ENCODE assay signal across 20 cellular contexts in genomic region chr16:73279451-73279850, GRCh38.
"Had no signal": no experiment of that assay in that cellular context is flagged by ENCODE, and none has a peak within 500 bp of the region (broad histone marks: within the 10 kb centered on the region; RNA-seq: fewer than 3 reads in every experiment).

No MANE protein-coding gene starts in this region.

- H3K27ac ChIP-seq: RWPE1 had no signal

- DNase-seq: KBM-7, MV-4-11, NCI-H1048, NCI-H1105, NCI-H1417, NCI-H1436 treated with DMSO at 0.1 percent for 48 hours, NCI-H1694, NCI-H187 treated with DMSO at 0.1 percent for 48 hours, NCI-H2081, NCI-H2107, NCI-H2227 treated with DMSO at 0.1 percent for 48 hours, NCI-H524, NCI-H526 treated with DMSO at 0.1 percent for 48 hours, NCI-H748 treated with DMSO at 0.1 percent for 48 hours, PC-3, SHP77, SK-N-SH, SW 1271 had no signal

- H3K9me3 ChIP-seq: SK-N-SH had no signal

- H3K9ac ChIP-seq: SK-N-SH had no signal

- ATAC-seq: Panc1, PC-3 had no signal

- H3K4me2 ChIP-seq: SK-N-SH had no signal
